In the genomic region with DNA sequence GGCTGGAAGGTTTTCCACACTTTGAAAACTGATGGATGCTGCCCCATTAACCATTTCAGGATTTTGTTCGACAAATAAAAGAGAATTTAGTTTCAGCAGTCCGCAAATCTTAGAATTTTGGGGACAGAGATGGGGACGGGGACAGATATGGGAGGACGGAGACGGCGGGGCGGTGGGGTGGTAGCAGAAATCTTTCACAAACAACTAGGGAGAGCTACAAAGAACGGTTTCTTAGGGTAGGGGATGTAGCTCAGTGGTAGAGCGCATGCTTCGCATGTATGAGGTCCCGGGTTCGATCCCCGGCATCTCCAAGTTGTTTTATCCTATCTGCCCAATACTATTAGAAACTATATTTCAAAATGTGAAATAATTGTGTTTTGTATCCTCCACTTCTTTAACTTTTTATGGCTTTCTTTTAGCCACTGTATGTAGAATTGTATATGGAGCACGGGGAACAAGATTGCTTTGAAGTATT, we compare ENCODE assay signal across 8 cellular contexts. TPM values are rescaled to one million over a fixed set of nuclear protein-coding genes. Genes with fewer than 3 reads are reported as not detected.
DNase-seq lines count a peak whose midpoint lies in the region; ATAC-seq and TF ChIP-seq lines count a peak whose summit lies in the region.

No MANE protein-coding gene starts in this region.

- no peak overlapping the region for H3K27ac Mint-ChIP-seq in activated CD8-positive, alpha-beta T cell treated with anti-CD3 and anti-CD28 coated beads, Interleukin-2, amount 10 ng/mL, durations not matched to agents 7 days and 5 days
- H3K27ac Mint-ChIP-seq in endothelial cell (ENCODE audit: unreplicated experiment): no peak overlapping the region

- POLR2A ChIA-PET in activated CD8-positive, alpha-beta T cell treated with anti-CD3 and anti-CD28 coated beads, Interleukin-2, amount 10 ng/mL, durations not matched to agents 7 days and 5 days (lab: Charles Lee): interaction anchor here (0.6 to 2.3 kb wide), 4 partner anchors 16 to 319 kb away, joined by 3 to 20 read pairs (median 3); partner anchors contain the start of gene HMGN4

- TF ChIP-seq CTCF in 22Rv1 (IDR thresholded peaks at IDR 0.05): no peak
- no peak for TF ChIP-seq CTCF in endothelial cell (IDR thresholded peaks at IDR 0.05; ENCODE audit: unreplicated experiment)

- ATAC-seq in GM18867 (IDR thresholded peaks at IDR 0.05; ENCODE audit: unreplicated experiment): peak; percentile 39
- peak; percentile 52 for ATAC-seq in HG03521 (IDR thresholded peaks at IDR 0.05; ENCODE audit: unreplicated experiment)
- peak; percentile 61 for ATAC-seq in activated CD8-positive, alpha-beta T cell treated with anti-CD3 and anti-CD28 coated beads, Interleukin-2, amount 10 ng/mL, durations not matched to agents 7 days and 5 days

- H3K4me1 Mint-ChIP-seq in activated CD8-positive, alpha-beta T cell treated with anti-CD3 and anti-CD28 coated beads, Interleukin-2, amount 10 ng/mL, durations not matched to agents 7 days and 5 days (ENCODE audit: low read depth): peaks cover 36% of the 10 kb centered on the region
- H3K4me1 Mint-ChIP-seq in endothelial cell (ENCODE audit: unreplicated experiment): peaks cover 15% of the 10 kb centered on the region

- no peak overlapping the region for H3K4me3 Mint-ChIP-seq in activated CD8-positive, alpha-beta T cell treated with anti-CD3 and anti-CD28 coated beads, Interleukin-2, amount 10 ng/mL, durations not matched to agents 7 days and 5 days
- no peak overlapping the region for H3K4me3 Mint-ChIP-seq in endothelial cell (ENCODE audit: unreplicated experiment)

- CTCF ChIA-PET in activated CD8-positive, alpha-beta T cell treated with anti-CD3 and anti-CD28 coated beads, Interleukin-2, amount 10 ng/mL, durations not matched to agents 7 days and 5 days (lab: Charles Lee): interaction anchor here (1.0 to 5.3 kb wide), 8 partner anchors 10 to 224 kb away, joined by 3 to 38 read pairs (median 8); partner anchors contain the start of gene HMGN4

- peak; percentile 84 for DNase-seq in NCI-H82 treated with DMSO at 0.1 percent for 48 hours (lab: John Stamatoyannopoulos, UW; ENCODE audit: unreplicated experiment)
- peak; percentile 87 for DNase-seq in activated CD8-positive, alpha-beta T cell treated with anti-CD3 and anti-CD28 coated beads, Interleukin-2, amount 10 ng/mL, durations not matched to agents 7 days and 5 days
- DNase-seq in endothelial cell (ENCODE audit: low spot score): peak; percentile 65
- peak; percentile 59 for DNase-seq in middle frontal gyrus (ENCODE audit: extremely low spot score, low spot score)
- peak; percentile 53 to 56 for DNase-seq in stimulated activated CD8-positive, alpha-beta memory T cell treated with anti-CD3 and anti-CD28 coated beads, Interleukin-4, amount 100 ng/mL, for 1 hour (ENCODE audit: low read depth in 2 of 2, low spot score in 1 of 2)

- no peaks in the 10 kb centered on the region for H3K36me3 Mint-ChIP-seq in activated CD8-positive, alpha-beta T cell treated with anti-CD3 and anti-CD28 coated beads, Interleukin-2, amount 10 ng/mL, durations not matched to agents 7 days and 5 days (ENCODE audit: low read depth)
- H3K36me3 Mint-ChIP-seq in endothelial cell (ENCODE audit: low read depth, unreplicated experiment): no peaks in the 10 kb centered on the region

- H3K27me3 Mint-ChIP-seq in activated CD8-positive, alpha-beta T cell treated with anti-CD3 and anti-CD28 coated beads, Interleukin-2, amount 10 ng/mL, durations not matched to agents 7 days and 5 days (ENCODE audit: low read depth): no peaks in the 10 kb centered on the region
- peaks cover 6% of the 10 kb centered on the region for H3K27me3 Mint-ChIP-seq in endothelial cell (ENCODE audit: unreplicated experiment)

- peak overlapping the region; percentile 86 for H3K27ac ChIP-seq in 22Rv1

- no peaks in the 10 kb centered on the region for H3K9me3 Mint-ChIP-seq in activated CD8-positive, alpha-beta T cell treated with anti-CD3 and anti-CD28 coated beads, Interleukin-2, amount 10 ng/mL, durations not matched to agents 7 days and 5 days (ENCODE audit: insufficient read depth)
- no peaks in the 10 kb centered on the region for H3K9me3 Mint-ChIP-seq in endothelial cell (ENCODE audit: unreplicated experiment)

RNA-seq across cellular contexts. Expression of gene HMGN4, which starts 15.1 kb away (rescaled TPM):
- 10 to 100 TPM; 80.8 to 84.9 TPM for total RNA-seq in activated CD8-positive, alpha-beta T cell treated with anti-CD3 and anti-CD28 coated beads, Interleukin-2, amount 10 ng/mL, durations not matched to agents 7 days and 5 days
- 27.2 TPM for total RNA-seq in endothelial cell (ENCODE audit: unreplicated experiment)

RNA-seq across cellular contexts. Expression of gene ABT1, which starts 43.5 kb away (rescaled TPM):
- 10 to 100 TPM; 25.0 to 25.3 TPM for total RNA-seq in activated CD8-positive, alpha-beta T cell treated with anti-CD3 and anti-CD28 coated beads, Interleukin-2, amount 10 ng/mL, durations not matched to agents 7 days and 5 days
- total RNA-seq in endothelial cell (ENCODE audit: unreplicated experiment): 20.4 TPM

RNA-seq across cellular contexts. Expression of gene BTN1A1, which starts 53.2 kb away (rescaled TPM):
- not detected for total RNA-seq in activated CD8-positive, alpha-beta T cell treated with anti-CD3 and anti-CD28 coated beads, Interleukin-2, amount 10 ng/mL, durations not matched to agents 7 days and 5 days
- 1.4 TPM for total RNA-seq in endothelial cell (ENCODE audit: unreplicated experiment)

Comparison
In these comparisons a context has a peak if more than half of its experiments do, and no peak if none do; other contexts are left out.
1. Peak in every context shown above with its lines: DNase-seq, ATAC-seq and H3K27ac ChIP-seq.